Comparison of ENCODE assay signal across 8 cellular contexts in genomic region chr6:88165087-88165876, GRCh38.
DNase-seq lines count a peak whose midpoint lies in the region; ATAC-seq and TF ChIP-seq lines count a peak whose summit lies in the region.

No MANE protein-coding gene starts in this region.

- peak; percentile 19 for ATAC-seq in GM21786 (IDR thresholded peaks at IDR 0.05; ENCODE audit: unreplicated experiment)

- TF ChIP-seq CTCF in SU-DHL-6 (IDR thresholded peaks at IDR 0.05; ENCODE audit: insufficient read depth, low read length, poor library complexity, severe bottlenecking) = no peak

- no peaks in the 10 kb centered on the region for H3K4me1 ChIP-seq in BLaER1
- peaks cover 18% of the 10 kb centered on the region for H3K4me1 ChIP-seq in stomach smooth muscle (ENCODE audit: control insufficient read depth, insufficient read depth, low read length)

- peaks cover 26% of the 10 kb centered on the region for H3F3A ChIP-seq in SU-DHL-6 (ENCODE audit: insufficient read depth)

- no peaks in the 10 kb centered on the region for H3K9me3 ChIP-seq in BLaER1
- no peaks in the 10 kb centered on the region for H3K9me3 ChIP-seq in SU-DHL-6 (ENCODE audit: insufficient read depth, low read length)
- no peaks in the 10 kb centered on the region for H3K9me3 ChIP-seq in iPS-18c (ENCODE audit: control insufficient read depth, insufficient read depth, low read length)
- H3K9me3 ChIP-seq in stomach smooth muscle (ENCODE audit: control insufficient read depth in 2 of 2, low read length in 2 of 2) = no peaks in the 10 kb centered on the region

- peak overlapping the region; percentile 70 for H3K4me3 ChIP-seq in BLaER1
- peak overlapping the region; percentile 93 for H3K4me3 ChIP-seq in SU-DHL-6 (ENCODE audit: insufficient read depth, low read length, poor library complexity, severe bottlenecking)
- H3K4me3 ChIP-seq in iPS-18c (ENCODE audit: insufficient read depth, low read depth, low read length) = peak overlapping the region; percentile 70
- peak overlapping the region; percentile 94 to 97 for H3K4me3 ChIP-seq in stomach smooth muscle (ENCODE audit: low read length in 2 of 2)

- H3K27ac ChIP-seq in BLaER1 (no peak overlapping the region), SU-DHL-6 (ENCODE audit: low read depth, low read length) (peak overlapping the region; percentile 73), stomach smooth muscle (ENCODE audit: low read length) (peak overlapping the region; percentile 58)

- H3K79me2 ChIP-seq in SU-DHL-6 (ENCODE audit: insufficient read depth, low read length) = peaks cover 59% of the 10 kb centered on the region

- H2AFZ ChIP-seq in SU-DHL-6 (ENCODE audit: low read depth, low read length, severe bottlenecking) = peak overlapping the region; percentile 57

- peaks cover 53% of the 10 kb centered on the region for H3K27me3 ChIP-seq in BLaER1
- no peaks in the 10 kb centered on the region for H3K27me3 ChIP-seq in SU-DHL-6 (ENCODE audit: low read length)
- H3K27me3 ChIP-seq in stomach smooth muscle (ENCODE audit: control insufficient read depth in 1 of 2, insufficient read depth in 2 of 2, low read length in 2 of 2) = peaks cover 0 to 4% of the 10 kb centered on the region in 2 donors

- peak overlapping the region; percentile 80 for H3K4me2 ChIP-seq in BLaER1
- H3K4me2 ChIP-seq in SU-DHL-6 (ENCODE audit: low read depth, low read length, poor library complexity, severe bottlenecking) = peak overlapping the region; percentile 87

- H3K36me3 ChIP-seq in BLaER1 = no peaks in the 10 kb centered on the region
- no peaks in the 10 kb centered on the region for H3K36me3 ChIP-seq in SU-DHL-6 (ENCODE audit: low read length)
- H3K36me3 ChIP-seq in stomach smooth muscle (ENCODE audit: control insufficient read depth in 2 of 2, insufficient read depth in 2 of 2, low read length in 2 of 2) = no peaks in the 10 kb centered on the region

- H3K9me2 ChIP-seq in SU-DHL-6 (replicated peaks; ENCODE audit: insufficient read depth, low read length) = no peaks in the 10 kb centered on the region

- H3K9ac ChIP-seq in BLaER1 = peak overlapping the region; percentile 48; the same call in 1 of the 2 replicates
- H3K9ac ChIP-seq in SU-DHL-6 (ENCODE audit: low read length) = peak overlapping the region; percentile 89
- peak overlapping the region; percentile 78 to 84 for H3K9ac ChIP-seq in stomach smooth muscle (ENCODE audit: low read length in 2 of 2)

- H4K20me1 ChIP-seq in BLaER1 (no peaks in the 10 kb centered on the region), SU-DHL-6 (ENCODE audit: low read depth, low read length) (0 out of 2 replicates have a peak, but pooled peaks cover 3% of the 10 kb centered on the region)

- DNase-seq in NOMO-1 treated with dmso at 0.1 percent for 144 hours (lab: John Stamatoyannopoulos, UW; ENCODE audit: unreplicated experiment) (no peak), NCI-H2107 (lab: John Stamatoyannopoulos, UW) (no peak)
- DNase-seq in stimulated activated CD4-positive, alpha-beta T cell treated with anti-CD3 and anti-CD28 coated beads, Interleukin-12 subunit alpha, Interleukin-12 subunit beta, amount 100 ng/mL, for 4 hours = no peak
